In the genomic region with DNA sequence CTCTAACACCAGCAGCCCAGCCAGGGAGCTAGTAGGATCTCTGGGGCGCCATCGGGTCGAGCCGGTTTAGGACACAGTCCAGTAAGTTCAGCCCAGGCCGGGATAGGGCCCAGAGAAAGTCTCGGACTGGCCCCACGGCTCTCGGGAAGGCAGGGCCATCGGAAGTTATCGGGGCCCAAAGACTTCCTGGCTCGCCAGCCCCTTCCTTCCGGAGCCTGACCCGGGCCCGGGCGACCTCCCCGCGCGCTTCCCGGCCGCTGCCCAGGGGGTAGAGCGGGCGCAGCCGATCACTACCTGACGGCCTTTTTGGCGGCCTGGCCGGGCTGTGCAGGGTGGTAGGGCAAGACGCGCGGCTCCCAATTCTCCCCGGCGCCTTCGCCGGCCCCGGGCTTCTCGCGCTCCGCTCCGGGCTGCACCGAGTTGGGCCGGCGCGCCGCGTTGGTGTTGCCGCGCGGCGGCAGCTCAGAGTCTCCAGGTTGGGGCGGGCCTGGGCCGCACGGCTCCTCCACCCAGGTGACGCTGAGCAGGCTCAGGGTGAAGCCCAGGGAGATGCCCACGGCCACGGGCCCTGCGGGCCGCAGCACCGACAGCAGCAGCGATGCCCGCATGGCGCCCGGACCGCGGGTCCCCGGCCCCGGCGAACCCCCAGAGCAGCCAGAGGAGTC, we compare ENCODE assay signal across 8 cellular contexts. TPM values are rescaled to one million over a fixed set of nuclear protein-coding genes. Genes with fewer than 3 reads are reported as not detected.
DNase-seq lines count a peak whose midpoint lies in the region; ATAC-seq and TF ChIP-seq lines count a peak whose summit lies in the region.

No MANE protein-coding gene starts in this region.

- H3K4me2 ChIP-seq in DND-41 (ENCODE audit: insufficient read depth, low read length) (peak overlapping the region; percentile 88), fibroblast of lung (ENCODE audit: extremely low read depth, insufficient read depth, low read length) (peak overlapping the region; percentile 92), neural progenitor cell (peak overlapping the region; percentile 87)

- H3K9me3 ChIP-seq in DND-41 (ENCODE audit: insufficient read depth, low read length, severe bottlenecking), result no peaks in the 10 kb centered on the region
- no peaks in the 10 kb centered on the region for H3K9me3 ChIP-seq in fibroblast of lung (ENCODE audit: control insufficient read depth, insufficient read depth, low read depth, low read length)
- no peaks in the 10 kb centered on the region for H3K9me3 ChIP-seq in neural progenitor cell (ENCODE audit: low read depth)

- peak overlapping the region; percentile 87 for H3K27ac Mint-ChIP-seq in T-helper 1 cell treated with Interleukin-12 subunit alpha and Interleukin-12 subunit beta and Interleukin-4 antibody, amounts not matched to agents 30 μg/mL and 1 μg/mL, for 36 hours
- H3K27ac Mint-ChIP-seq in neural progenitor cell, result no peak overlapping the region

- peak overlapping the region; percentile 88 for H3K4me3 Mint-ChIP-seq in T-helper 1 cell treated with Interleukin-12 subunit alpha and Interleukin-12 subunit beta and Interleukin-4 antibody, amounts not matched to agents 30 μg/mL and 1 μg/mL, for 36 hours
- peak overlapping the region; percentile 88 for H3K4me3 Mint-ChIP-seq in neural progenitor cell

- ATAC-seq in DND-41 (ENCODE audit: insufficient read depth, low read depth) (peak; percentile 48), GM19324 (IDR thresholded peaks at IDR 0.05; ENCODE audit: low FRiP score, unreplicated experiment) (peak; percentile 37), HG03175 (IDR thresholded peaks at IDR 0.05; ENCODE audit: unreplicated experiment) (peak; percentile 41)

- peaks cover 11% of the 10 kb centered on the region for H3K4me1 Mint-ChIP-seq in T-helper 1 cell treated with Interleukin-12 subunit alpha and Interleukin-12 subunit beta and Interleukin-4 antibody, amounts not matched to agents 30 μg/mL and 1 μg/mL, for 36 hours (ENCODE audit: low read depth)
- peaks cover 34% of the 10 kb centered on the region for H3K4me1 Mint-ChIP-seq in neural progenitor cell

- H3K9ac ChIP-seq in DND-41 (ENCODE audit: low read depth, low read length), result peak overlapping the region; percentile 71
- peak overlapping the region; percentile 80 for H3K9ac ChIP-seq in fibroblast of lung (ENCODE audit: insufficient read depth, low read length)
- H3K9ac ChIP-seq in neural progenitor cell, result peak overlapping the region; percentile 14

- no peaks in the 10 kb centered on the region for H3K79me2 ChIP-seq in DND-41 (ENCODE audit: insufficient read depth, low read length)
- peaks cover 4% of the 10 kb centered on the region for H3K79me2 ChIP-seq in fibroblast of lung (ENCODE audit: control insufficient read depth, insufficient read depth, low read length)
- no peaks in the 10 kb centered on the region for H3K79me2 ChIP-seq in neural progenitor cell (ENCODE audit: low read depth)

- no peaks in the 10 kb centered on the region for H3K9me3 Mint-ChIP-seq in T-helper 1 cell treated with Interleukin-12 subunit alpha and Interleukin-12 subunit beta and Interleukin-4 antibody, amounts not matched to agents 30 μg/mL and 1 μg/mL, for 36 hours
- H3K9me3 Mint-ChIP-seq in neural progenitor cell, result no peaks in the 10 kb centered on the region

- peaks cover 20% of the 10 kb centered on the region for H3K27me3 Mint-ChIP-seq in T-helper 1 cell treated with Interleukin-12 subunit alpha and Interleukin-12 subunit beta and Interleukin-4 antibody, amounts not matched to agents 30 μg/mL and 1 μg/mL, for 36 hours (ENCODE audit: low read depth)
- H3K27me3 Mint-ChIP-seq in neural progenitor cell (ENCODE audit: insufficient read depth, low read depth), result peaks cover 18% of the 10 kb centered on the region

- no peaks in the 10 kb centered on the region for H3K27me3 ChIP-seq in DND-41 (ENCODE audit: insufficient read depth, low read length, poor library complexity)
- no peaks in the 10 kb centered on the region for H3K27me3 ChIP-seq in fibroblast of lung (ENCODE audit: control insufficient read depth, insufficient read depth, low read length)
- H3K27me3 ChIP-seq in neural progenitor cell, result peaks cover 30% of the 10 kb centered on the region

- H2AFZ ChIP-seq in DND-41 (ENCODE audit: low read depth, low read length), result peak overlapping the region; percentile 84
- peak overlapping the region; percentile 62 for H2AFZ ChIP-seq in fibroblast of lung (ENCODE audit: low read length)
- peak overlapping the region; percentile 86 for H2AFZ ChIP-seq in neural progenitor cell (replicated peaks)

- H3K36me3 Mint-ChIP-seq in T-helper 1 cell treated with Interleukin-12 subunit alpha and Interleukin-12 subunit beta and Interleukin-4 antibody, amounts not matched to agents 30 μg/mL and 1 μg/mL, for 36 hours (ENCODE audit: low read depth), result peaks cover 10% of the 10 kb centered on the region
- H3K36me3 Mint-ChIP-seq in neural progenitor cell, result peaks cover 16% of the 10 kb centered on the region

- no peak for DNase-seq in DND-41
- peak; percentile 29 to 31 for DNase-seq in fibroblast of lung (ENCODE audit: low read depth in 2 of 2)
- peak; percentile 74 for DNase-seq in neural progenitor cell (ENCODE audit: low spot score)
- no peak for DNase-seq in hippocampal formation (lab: John Stamatoyannopoulos, UW)
- DNase-seq in GM19240 (ENCODE audit: insufficient read length, low spot score), result no peak

- H4K20me1 ChIP-seq in DND-41 (ENCODE audit: insufficient read depth, low read length) (peaks cover 27% of the 10 kb centered on the region), fibroblast of lung (ENCODE audit: control insufficient read depth, extremely low read depth, insufficient read depth, low read length) (no peaks in the 10 kb centered on the region), neural progenitor cell (ENCODE audit: low read depth) (peaks cover 21% of the 10 kb centered on the region)

- peaks cover 22% of the 10 kb centered on the region for H3F3A ChIP-seq in neural progenitor cell (ENCODE audit: low read depth)

- TF ChIP-seq CTCF in DND-41 (IDR thresholded peaks at IDR 0.05; ENCODE audit: borderline replicate concordance, extremely low read depth, low read length, poor library complexity, severe bottlenecking) (no peak), fibroblast of lung (conservative IDR thresholded peaks at IDR 0.05 in 1 of 2, IDR thresholded peaks at IDR 0.05 in 1 of 2; ENCODE audit: low read depth in 1 of 2, low read length in 2 of 2) (no peak), neural progenitor cell (IDR thresholded peaks at IDR 0.05) (no peak)

- no peak overlapping the region; the same call in none of the 2 replicates for H3K27ac ChIP-seq in DND-41 (ENCODE audit: low read length)
- peak overlapping the region; percentile 64 for H3K27ac ChIP-seq in fibroblast of lung (ENCODE audit: insufficient read depth, low read length)
- H3K27ac ChIP-seq in neural progenitor cell, result no peak overlapping the region

- H3K4me1 ChIP-seq in DND-41 (ENCODE audit: insufficient read depth, low read length) (peaks cover 33% of the 10 kb centered on the region), fibroblast of lung (ENCODE audit: control insufficient read depth, extremely low read depth, insufficient read depth, low read length) (peaks cover 5% of the 10 kb centered on the region), neural progenitor cell (peaks cover 21% of the 10 kb centered on the region)

- peak overlapping the region; percentile 84 for H3K4me3 ChIP-seq in DND-41 (ENCODE audit: low read depth in 1 of 2, low read length in 2 of 2)
- H3K4me3 ChIP-seq in fibroblast of lung (replicated peaks in 1 of 4; ENCODE audit: control extremely low read depth in 1 of 4, insufficient read depth in 1 of 4, low read depth in 3 of 4, low read length in 4 of 4), result peak overlapping the region; percentile 71 to 87 (median 83)
- peak overlapping the region; percentile 86 for H3K4me3 ChIP-seq in neural progenitor cell

- peaks cover 21% of the 10 kb centered on the region for H3K36me3 ChIP-seq in DND-41 (ENCODE audit: insufficient read depth, low read length)
- peaks cover 17% of the 10 kb centered on the region for H3K36me3 ChIP-seq in fibroblast of lung (ENCODE audit: control insufficient read depth, insufficient read depth, low read length)
- H3K36me3 ChIP-seq in neural progenitor cell, result no peaks in the 10 kb centered on the region

RNA-seq across cellular contexts. Expression of gene CHPF, which starts 0.5 kb away (rescaled TPM):
- total RNA-seq in fibroblast of lung (46.0 and 58.8 TPM in 2 replicates), neural progenitor cell (ENCODE audit: low replicate concordance) (6.7 and 27.7 TPM in 2 replicates)
- polyA plus RNA-seq in fibroblast of lung, result 23.9 and 35.8 TPM in 2 replicates
- polyA plus RNA-seq in fibroblast of lung (2012), result 54.1 and 68.7 TPM in 2 replicates
- polyA minus RNA-seq in fibroblast of lung (ENCODE audit: low replicate concordance), result 20.2 and 29.3 TPM in 2 replicates

RNA-seq across cellular contexts. Expression of gene TMEM198, which starts 0.8 kb away (rescaled TPM):
- total RNA-seq in fibroblast of lung, result 0.77 and 0.99 TPM in 2 replicates
- 0.49 and 0.70 TPM in 2 replicates for polyA plus RNA-seq in fibroblast of lung
- polyA plus RNA-seq in fibroblast of lung (2012), result 0.80 and 1.1 TPM in 2 replicates
- 0.63 and 0.85 TPM in 2 replicates for polyA minus RNA-seq in fibroblast of lung (ENCODE audit: low replicate concordance)
- 0.79 and 2.3 TPM in 2 replicates for total RNA-seq in neural progenitor cell (ENCODE audit: low replicate concordance)

RNA-seq across cellular contexts. Expression of gene OBSL1, which starts 28.3 kb away (rescaled TPM):
- total RNA-seq in fibroblast of lung (28.7 and 34.4 TPM in 2 replicates), neural progenitor cell (ENCODE audit: low replicate concordance) (31.0 and 111 TPM in 2 replicates)
- 15.2 and 24.7 TPM in 2 replicates for polyA plus RNA-seq in fibroblast of lung
- 22.6 and 32.7 TPM in 2 replicates for polyA plus RNA-seq in fibroblast of lung (2012)
- polyA minus RNA-seq in fibroblast of lung (ENCODE audit: low replicate concordance), result 41.1 and 60.3 TPM in 2 replicates

RNA-seq across cellular contexts. Expression of gene ASIC4, which starts 28.8 kb away (rescaled TPM):
- total RNA-seq in fibroblast of lung (under 0.01 and 0.33 TPM in 2 replicates), neural progenitor cell (ENCODE audit: low replicate concordance) (0.26 and 2.4 TPM in 2 replicates)
- not detected in 2 replicates for polyA plus RNA-seq in fibroblast of lung
- not detected in 2 replicates for polyA plus RNA-seq in fibroblast of lung (2012)
- not detected in 2 replicates for polyA minus RNA-seq in fibroblast of lung (ENCODE audit: low replicate concordance)

RNA-seq across cellular contexts. Expression of gene INHA, which starts 29.0 kb away (rescaled TPM):
- total RNA-seq in fibroblast of lung (0.26 and 0.50 TPM in 2 replicates), neural progenitor cell (ENCODE audit: low replicate concordance) (0.31 TPM in 1 of 2 replicates, not detected in the other)
- polyA plus RNA-seq in fibroblast of lung, result 0.07 and 0.15 TPM in 2 replicates
- polyA plus RNA-seq in fibroblast of lung (2012), result 0.09 TPM in 1 of 2 replicates, not detected in the other
- not detected in 2 replicates for polyA minus RNA-seq in fibroblast of lung (ENCODE audit: low replicate concordance)

Comparison
In these comparisons a context has a peak if more than half of its experiments do, and no peak if none do; other contexts are left out.
1. DNase-seq: peak in fibroblast of lung (2 of 2) and neural progenitor cell (single experiment); none in DND-41 (single experiment), hippocampal formation (0 of 2) and GM19240 (single experiment).
2. H3K9ac ChIP-seq: peak in every context shown above with its lines; median percentile 80 in fibroblast of lung; 71 in DND-41; 14 in neural progenitor cell.
3. Peak in every context shown above with its lines, with median percentiles within 50 percentile points of each other: ATAC-seq, H2AFZ ChIP-seq, H3K4me2 ChIP-seq and H3K4me3 ChIP-seq.